ENCODE assay signal across 8 cellular contexts in genomic region chr2:231662028-231662810, GRCh38. TPM values are rescaled to one million over a fixed set of nuclear protein-coding genes. Genes with fewer than 3 reads are reported as not detected.
A peak's percentile ranks its signal among the peaks of the same experiment; 100 is the strongest.
DNase-seq lines count a peak whose midpoint lies in the region; ATAC-seq, FAIRE-seq and TF ChIP-seq lines count a peak whose summit lies in the region.

No MANE protein-coding gene starts in this region.

- peak overlapping the region; percentile 76 to 96 (median 86) for H3K9ac ChIP-seq in BLaER1 treated with 17β-estradiol and CSF1 and Interleukin-3, amounts not matched to agents 10 nM and 100 nM

- peak overlapping the region; percentile 56 for H3K4me3 Mint-ChIP-seq in activated T-helper 2 cell treated with anti-CD3 and anti-CD28 coated beads, Interferon-gamma antibody, Interleukin-2, Interleukin-4, amounts not matched to agents 10 μg/mL and 5 μg/mL and 100 μg/mL, durations not matched to agents 14 hours and 24 hours and 36 hours (ENCODE audit: low read depth)
- peak overlapping the region; percentile 75 for H3K4me3 Mint-ChIP-seq in natural killer cell
- peak overlapping the region; percentile 77 to 81 for H3K4me3 Mint-ChIP-seq in stimulated activated naive B cell treated with anti-CD40 and anti-IgM and Interleukin-4, amounts not matched to agents 10 μg/mL and 1 μg/mL and 100 μg/mL, for 72 hours

- intact Hi-C loops in PC-9 (cut with micrococcal nuclease; ENCODE audit: unreplicated experiment) (loop anchor here (1.0 kb wide), 3 partner anchors 11 to 50 kb away; partner anchors contain the start of gene PTMA), natural killer cell (cut with micrococcal nuclease) (loop anchor here (1.0 to 5.0 kb wide), 3 partner anchors 15 to 50 kb away; no protein-coding TSS in a partner anchor)
- intact Hi-C loops in activated T-helper 2 cell treated with anti-CD3 and anti-CD28 coated beads, Interferon-gamma antibody, Interleukin-2, Interleukin-4, amounts not matched to agents 10 μg/mL and 5 μg/mL and 100 μg/mL, durations not matched to agents 14 hours and 24 hours and 36 hours (cut with micrococcal nuclease), result loop anchor here (1.0 kb wide), 5 partner anchors 20 to 148 kb away; partner anchors contain the start of gene PDE6D

- BruUV-seq in PC-9 (replicated peaks; lab: Mats Ljungman, UMichigan), result no TSS peak

- no peaks in the 10 kb centered on the region for H3K36me3 ChIP-seq in BLaER1 treated with 17β-estradiol and CSF1 and Interleukin-3, amounts not matched to agents 10 nM and 100 nM
- H3K36me3 ChIP-seq in PC-9 (ENCODE audit: low read depth), result no peaks in the 10 kb centered on the region

- CTCF ChIA-PET in PC-9 (lab: Charles Lee), result interaction anchor here (1.0 kb wide), 1 partner anchor 12 kb away, joined by 3 read pairs; no protein-coding TSS in a partner anchor

- H3K9me3 ChIP-seq in BLaER1 treated with 17β-estradiol and CSF1 and Interleukin-3, amounts not matched to agents 10 nM and 100 nM (replicated peaks in 1 of 11), result peaks cover 0 to 25% (median 11%) of the 10 kb centered on the region in 11 experiments; a peak in 10 of 22 replicates
- H3K9me3 ChIP-seq in PC-9 (ENCODE audit: insufficient read depth, low read depth), result no peaks in the 10 kb centered on the region

- H4K20me1 ChIP-seq in BLaER1 treated with 17β-estradiol and CSF1 and Interleukin-3, amounts not matched to agents 10 nM and 100 nM, result no peaks in the 10 kb centered on the region
- H4K20me1 ChIP-seq in PC-9 (ENCODE audit: insufficient read depth), result no peaks in the 10 kb centered on the region

- POLR2A ChIA-PET in PC-9 (lab: Charles Lee; ENCODE audit: unreplicated experiment), result interaction anchor here (0.7 kb wide), 1 partner anchor 12 kb away, joined by 4 read pairs; no protein-coding TSS in a partner anchor

- H3K27me3 ChIP-seq in BLaER1 treated with 17β-estradiol and CSF1 and Interleukin-3, amounts not matched to agents 10 nM and 100 nM, result no peaks in the 10 kb centered on the region
- H3K27me3 ChIP-seq in PC-9 (ENCODE audit: insufficient read depth, low read depth), result no peaks in the 10 kb centered on the region

- peak; percentile 86 for FAIRE-seq in GM19239 (lab: Jason Lieb, UNC)

- H3K79me2 ChIP-seq in PC-9 (ENCODE audit: low read depth), result 0 out of 2 replicates have a peak, but pooled peaks cover 1% of the 10 kb centered on the region

- no peaks in the 10 kb centered on the region for H3K27me3 Mint-ChIP-seq in activated T-helper 2 cell treated with anti-CD3 and anti-CD28 coated beads, Interferon-gamma antibody, Interleukin-2, Interleukin-4, amounts not matched to agents 10 μg/mL and 5 μg/mL and 100 μg/mL, durations not matched to agents 14 hours and 24 hours and 36 hours (ENCODE audit: low read depth)
- no peaks in the 10 kb centered on the region for H3K27me3 Mint-ChIP-seq in natural killer cell (ENCODE audit: low read depth in 2 of 2)
- no peaks in the 10 kb centered on the region for H3K27me3 Mint-ChIP-seq in stimulated activated naive B cell treated with anti-CD40 and anti-IgM and Interleukin-4, amounts not matched to agents 10 μg/mL and 1 μg/mL and 100 μg/mL, for 72 hours

- H3K9me3 Mint-ChIP-seq in activated T-helper 2 cell treated with anti-CD3 and anti-CD28 coated beads, Interferon-gamma antibody, Interleukin-2, Interleukin-4, amounts not matched to agents 10 μg/mL and 5 μg/mL and 100 μg/mL, durations not matched to agents 14 hours and 24 hours and 36 hours, result no peaks in the 10 kb centered on the region
- H3K9me3 Mint-ChIP-seq in natural killer cell, result no peaks in the 10 kb centered on the region
- peaks cover 4 to 6% of the 10 kb centered on the region in 2 donors for H3K9me3 Mint-ChIP-seq in stimulated activated naive B cell treated with anti-CD40 and anti-IgM and Interleukin-4, amounts not matched to agents 10 μg/mL and 1 μg/mL and 100 μg/mL, for 72 hours

- peak; percentile 80 for DNase-seq in GM19239 (ENCODE audit: insufficient read length, low spot score)
- DNase-seq in PC-9, result peak; percentile 88 to 98
- peak; percentile 98 for DNase-seq in activated T-helper 2 cell treated with anti-CD3 and anti-CD28 coated beads, Interferon-gamma antibody, Interleukin-2, Interleukin-4, amounts not matched to agents 10 μg/mL and 5 μg/mL and 100 μg/mL, durations not matched to agents 14 hours and 24 hours and 36 hours (ENCODE audit: low spot score)
- DNase-seq in fibroblast of peridontal ligament (ENCODE audit: extremely low read depth), result peak; percentile 96
- peak; percentile 98 for DNase-seq in natural killer cell
- DNase-seq in stimulated activated naive B cell treated with anti-CD40 and anti-IgM and Interleukin-4, amounts not matched to agents 10 μg/mL and 1 μg/mL and 100 μg/mL, for 72 hours, result peak; percentile 98

- H3K4me1 Mint-ChIP-seq in activated T-helper 2 cell treated with anti-CD3 and anti-CD28 coated beads, Interferon-gamma antibody, Interleukin-2, Interleukin-4, amounts not matched to agents 10 μg/mL and 5 μg/mL and 100 μg/mL, durations not matched to agents 14 hours and 24 hours and 36 hours (ENCODE audit: low read depth), result peaks cover 14% of the 10 kb centered on the region
- H3K4me1 Mint-ChIP-seq in natural killer cell, result peaks cover 16 to 31% of the 10 kb centered on the region in 2 donors
- H3K4me1 Mint-ChIP-seq in stimulated activated naive B cell treated with anti-CD40 and anti-IgM and Interleukin-4, amounts not matched to agents 10 μg/mL and 1 μg/mL and 100 μg/mL, for 72 hours, result peaks cover 16 to 58% of the 10 kb centered on the region in 2 donors

- H3K4me3 ChIP-seq in BLaER1 treated with 17β-estradiol and CSF1 and Interleukin-3, amounts not matched to agents 10 nM and 100 nM, result peak overlapping the region; percentile 16 to 63 (median 42); a peak in 17 of 20 replicates
- peak overlapping the region; percentile 56 for H3K4me3 ChIP-seq in PC-9

- peak overlapping the region; percentile 87 to 99 (median 94) for H3K4me2 ChIP-seq in BLaER1 treated with 17β-estradiol and CSF1 and Interleukin-3, amounts not matched to agents 10 nM and 100 nM
- peak overlapping the region; percentile 70 for H3K4me2 ChIP-seq in PC-9

- peak overlapping the region; percentile 84 for H2AFZ ChIP-seq in PC-9

- peaks cover 5% of the 10 kb centered on the region for H3K36me3 Mint-ChIP-seq in activated T-helper 2 cell treated with anti-CD3 and anti-CD28 coated beads, Interferon-gamma antibody, Interleukin-2, Interleukin-4, amounts not matched to agents 10 μg/mL and 5 μg/mL and 100 μg/mL, durations not matched to agents 14 hours and 24 hours and 36 hours (ENCODE audit: low read depth)
- H3K36me3 Mint-ChIP-seq in natural killer cell, result no peaks in the 10 kb centered on the region
- peaks cover 6 to 9% of the 10 kb centered on the region in 2 donors for H3K36me3 Mint-ChIP-seq in stimulated activated naive B cell treated with anti-CD40 and anti-IgM and Interleukin-4, amounts not matched to agents 10 μg/mL and 1 μg/mL and 100 μg/mL, for 72 hours

- H3K27ac Mint-ChIP-seq in activated T-helper 2 cell treated with anti-CD3 and anti-CD28 coated beads, Interferon-gamma antibody, Interleukin-2, Interleukin-4, amounts not matched to agents 10 μg/mL and 5 μg/mL and 100 μg/mL, durations not matched to agents 14 hours and 24 hours and 36 hours, result peak overlapping the region; percentile 93
- peak overlapping the region; percentile 82 to 94 for H3K27ac Mint-ChIP-seq in natural killer cell
- H3K27ac Mint-ChIP-seq in stimulated activated naive B cell treated with anti-CD40 and anti-IgM and Interleukin-4, amounts not matched to agents 10 μg/mL and 1 μg/mL and 100 μg/mL, for 72 hours, result peak overlapping the region; percentile 95

- H3K9me2 ChIP-seq in PC-9 (ENCODE audit: insufficient read depth), result no peaks in the 10 kb centered on the region

- H3K27ac ChIP-seq in BLaER1 treated with 17β-estradiol and CSF1 and Interleukin-3, amounts not matched to agents 10 nM and 100 nM, result peak overlapping the region; percentile 90 to 99 (median 95)
- peak overlapping the region; percentile 64 for H3K27ac ChIP-seq in PC-9

- TF ChIP-seq CTCF in PC-9 (conservative IDR thresholded peaks at IDR 0.05) (no peak), natural killer cell (IDR thresholded peaks at IDR 0.05) (no peak)

- peaks cover 56 to 73% (median 63%) of the 10 kb centered on the region in 10 experiments for H3K4me1 ChIP-seq in BLaER1 treated with 17β-estradiol and CSF1 and Interleukin-3, amounts not matched to agents 10 nM and 100 nM
- peaks cover 39% of the 10 kb centered on the region for H3K4me1 ChIP-seq in PC-9 (replicated peaks; ENCODE audit: insufficient read depth)

- H3F3A ChIP-seq in PC-9 (ENCODE audit: insufficient read depth, low read depth), result peaks cover 19% of the 10 kb centered on the region

- ATAC-seq in HG03442 (IDR thresholded peaks at IDR 0.05; ENCODE audit: unreplicated experiment) (peak; percentile 63), natural killer cell (peak; percentile 86 to 95 (median 86))
- ATAC-seq in stimulated activated naive B cell treated with anti-CD40 and anti-IgM and Interleukin-4, amounts not matched to agents 10 μg/mL and 1 μg/mL and 100 μg/mL, for 72 hours (replicated peaks), result peak; percentile 64 to 76

RNA-seq across cellular contexts. Expression of gene PTMA, which starts 46.1 kb away (rescaled TPM):
- total RNA-seq in PC-9 (2021) (1,200 and 1,260 TPM in 2 replicates), natural killer cell (1,000 to 10,000 TPM; 1,245 to 1,643 (median 1,314) TPM)
- 2,151 and 2,259 TPM in 2 replicates for total RNA-seq in activated T-helper 2 cell treated with anti-CD3 and anti-CD28 coated beads, Interferon-gamma antibody, Interleukin-2, Interleukin-4, amounts not matched to agents 10 μg/mL and 5 μg/mL and 100 μg/mL, durations not matched to agents 14 hours and 24 hours and 36 hours

Comparison
In these comparisons a context has a peak if more than half of its experiments do, and no peak if none do; other contexts are left out.
1. Peak in every context shown above with its lines: DNase-seq, ATAC-seq, H3K4me3 ChIP-seq and H3K27ac ChIP-seq.